Comparison of ENCODE assay signal across 1 cellular context in genomic region chr4:55469979-55470378, GRCh38.
TF ChIP-seq lines count a peak whose summit lies in the region.

No MANE protein-coding gene starts in this region.

TF ChIP-seq in SK-N-SH, 30 proteins besides CTCF, POLR2A, EP300 and RAD21 (continued from another document):
- TF ChIP-seq FOSL2 (IDR thresholded peaks at IDR 0.05; ENCODE audit: borderline replicate concordance, low read depth): no peak
- no peak for TF ChIP-seq FOXM1 (IDR thresholded peaks at IDR 0.05; ENCODE audit: low read depth)
